Comparison of ENCODE assay signal across 22 cellular contexts in the genomic region with DNA sequence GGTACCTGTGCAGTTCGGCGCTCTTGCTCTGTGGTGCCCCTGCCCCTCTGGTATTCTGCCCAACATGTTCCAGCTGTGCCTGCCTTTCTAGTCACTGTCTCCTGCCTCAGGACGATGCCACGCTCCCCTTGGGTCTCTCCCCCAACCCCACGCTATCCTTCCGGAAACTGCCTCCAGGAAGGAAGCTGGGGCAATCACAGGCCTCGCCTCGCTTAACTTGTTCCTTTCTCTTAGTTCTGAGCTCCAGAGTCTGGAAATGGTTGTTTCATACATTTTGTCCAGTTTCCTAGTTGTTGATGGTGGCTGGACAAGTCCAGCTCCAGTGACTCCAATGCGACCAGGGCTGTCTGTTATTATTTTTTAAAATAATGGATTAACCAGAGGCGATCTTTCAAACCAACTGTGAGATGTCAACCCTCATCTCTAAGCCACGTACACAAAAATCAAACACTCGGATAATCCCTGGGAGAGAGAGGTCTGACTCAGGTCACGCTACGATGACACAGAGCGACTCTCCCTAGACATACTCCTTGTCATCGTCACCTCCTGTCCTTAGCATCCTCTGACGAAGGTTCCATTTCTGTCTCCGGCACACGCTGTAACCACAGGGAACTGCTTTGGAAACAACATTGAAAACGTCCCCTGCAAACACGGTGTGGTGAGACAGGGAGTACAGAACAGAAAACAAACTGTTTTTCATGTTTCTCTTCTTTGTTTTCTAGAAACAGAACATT.
DNase-seq lines count a peak whose midpoint lies in the region; ATAC-seq, FAIRE-seq and TF ChIP-seq lines count a peak whose summit lies in the region.
"Had no signal": no experiment of that assay in that cellular context is flagged by ENCODE, and none has a peak within 500 bp of the region (broad histone marks: within the 10 kb centered on the region; RNA-seq: fewer than 3 reads in every experiment).

No MANE protein-coding gene starts in this region.

- H3K27me3 ChIP-seq in HepG2 (ENCODE audit: control insufficient read depth in 1 of 2, insufficient read depth in 2 of 2, low read length in 2 of 2) (peaks cover under 1 to 4% of the 10 kb centered on the region in 2 experiments; a peak in 2 of 5 replicates), right lobe of liver (no peaks in the 10 kb centered on the region), esophagus muscularis mucosa (no peaks in the 10 kb centered on the region), neural progenitor cell (no peaks in the 10 kb centered on the region)

- peaks cover 6% of the 10 kb centered on the region for H3K36me3 Mint-ChIP-seq in neural progenitor cell
- peaks cover 4 to 13% (median 6%) of the 10 kb centered on the region in 3 donors for H3K36me3 Mint-ChIP-seq in immature natural killer cell
- H3K36me3 Mint-ChIP-seq: CD14-positive monocyte had no signal

- H3K79me2 ChIP-seq in HepG2 (ENCODE audit: insufficient read depth, low read length) = no peaks in the 10 kb centered on the region
- no peaks in the 10 kb centered on the region for H3K79me2 ChIP-seq in neural progenitor cell (ENCODE audit: low read depth)

- H3K4me1 ChIP-seq in HepG2 (ENCODE audit: insufficient read depth, low read length) (no peaks in the 10 kb centered on the region; the same call in 1 of the 2 replicates), right lobe of liver (no peaks in the 10 kb centered on the region), esophagus muscularis mucosa (peaks cover 4 to 28% (median 24%) of the 10 kb centered on the region in 4 donors), neural progenitor cell (no peaks in the 10 kb centered on the region)

- H3K4me3 Mint-ChIP-seq in neural progenitor cell (no peak overlapping the region), immature natural killer cell (no peak overlapping the region)
- H3K4me3 Mint-ChIP-seq: CD14-positive monocyte had no signal

- H2AFZ ChIP-seq in HepG2 (ENCODE audit: low read length) = no peak overlapping the region
- no peak overlapping the region for H2AFZ ChIP-seq in neural progenitor cell (replicated peaks)
- H2AFZ ChIP-seq: PC-9 had no signal

- H3K9me3 ChIP-seq in HepG2 (ENCODE audit: low read length) = peaks cover 13% of the 10 kb centered on the region
- peaks cover 0 to 6% (median 0%) of the 10 kb centered on the region in 4 donors for H3K9me3 ChIP-seq in right lobe of liver
- H3K9me3 ChIP-seq in esophagus muscularis mucosa = peaks cover 0 to 20% (median 8%) of the 10 kb centered on the region in 4 donors
- H3K9me3 ChIP-seq in neural progenitor cell (ENCODE audit: low read depth) = no peaks in the 10 kb centered on the region

- H3K4me2 ChIP-seq in HepG2 (ENCODE audit: low read depth, low read length) (no peak overlapping the region), neural progenitor cell (no peak overlapping the region)
- H3K4me2 ChIP-seq: KMS-11, PC-9 had no signal

- H3K9ac ChIP-seq in HepG2 (ENCODE audit: insufficient read depth, low read depth, low read length) (no peak overlapping the region), neural progenitor cell (no peak overlapping the region)
- H3K9ac ChIP-seq: KMS-11 had no signal

- POLR2A ChIA-PET in HepG2 (lab: Yijun Ruan, JAX) = no interaction called here

- DNase-seq in HepG2 (ENCODE audit: low spot score) (no peak), right lobe of liver (no peak), esophagus muscularis mucosa (ENCODE audit: extremely low spot score) (no peak), neural progenitor cell (ENCODE audit: low spot score) (no peak), OCI-M2 (lab: John Stamatoyannopoulos, UW; ENCODE audit: unreplicated experiment) (no peak), immature natural killer cell (no peak)
- DNase-seq: COR-L47; NCI-H1092 treated with DMSO at 0.1 percent for 48 hours; NCI-H1694; NCI-H345; NCI-H69; NK-92 treated with Interleukin-12 subunit alpha and Interleukin-12 subunit beta, amount 100 ng/mL, for 24 hours; PC-9; SHP77 had no signal

- H3K27ac Mint-ChIP-seq in neural progenitor cell (peak overlapping the region; percentile 85), immature natural killer cell (no peak overlapping the region)

- H3K4me1 Mint-ChIP-seq in neural progenitor cell = peaks cover 9% of the 10 kb centered on the region
- H3K4me1 Mint-ChIP-seq in immature natural killer cell = no peaks in the 10 kb centered on the region

- CTCF ChIA-PET in HepG2 (lab: Yijun Ruan, JAX; ENCODE audit: low intra/inter-chr PET ratio, low total read pairs) = no interaction called here

- no peak overlapping the region for H3K4me3 ChIP-seq in HepG2 (replicated peaks in 1 of 3; ENCODE audit: insufficient read depth in 1 of 3, low read depth in 2 of 3, low read length in 3 of 3)
- no peak overlapping the region for H3K4me3 ChIP-seq in right lobe of liver
- H3K4me3 ChIP-seq in esophagus muscularis mucosa = no peak overlapping the region
- no peak overlapping the region for H3K4me3 ChIP-seq in neural progenitor cell
- H3K4me3 ChIP-seq: GM12878, PC-9 had no signal

- 48% methylated on average over 21 of the region's 21 CpGs for WGBS in HepG2 (ENCODE audit: low lambda C conversion rate)
- 84% methylated on average over 19 of the region's 21 CpGs for whole genome bisulfite sequencing in right lobe of liver (ENCODE audit: insufficient coverage, low coverage, low lambda C conversion rate, missing lambda C conversion rate)
- 77% methylated on average over 21 of the region's 21 CpGs for WGBS in esophagus muscularis mucosa

- FAIRE-seq in HepG2 (lab: Jason Lieb, UNC) = no peak
- FAIRE-seq: A204.1, GM12878, GM18507 had no signal

- ATAC-seq in HepG2 (no peak), right lobe of liver (no peak), HG02798 (IDR thresholded peaks at IDR 0.05; ENCODE audit: poor library complexity, unreplicated experiment) (no peak), HG03139 (IDR thresholded peaks at IDR 0.05; ENCODE audit: unreplicated experiment) (no peak)
- ATAC-seq: GM12878 had no signal

- H3F3A ChIP-seq in neural progenitor cell (ENCODE audit: low read depth) = peaks cover 4% of the 10 kb centered on the region

- H3K27ac ChIP-seq in HepG2 (ENCODE audit: extremely low read length, insufficient read depth, low read length) (no peak overlapping the region), right lobe of liver (no peak overlapping the region), esophagus muscularis mucosa (replicated peaks in 1 of 4) (peak overlapping the region; percentile 16 to 62 (median 38)), neural progenitor cell (no peak overlapping the region)
- H3K27ac ChIP-seq: HL-60, KMS-11, PC-9 had no signal

- H3K27me3 Mint-ChIP-seq in neural progenitor cell (ENCODE audit: insufficient read depth, low read depth) (peaks cover 16% of the 10 kb centered on the region), immature natural killer cell (ENCODE audit: low read depth in 3 of 3) (peaks cover 0 to 3% (median 2%) of the 10 kb centered on the region in 3 donors)

- in situ Hi-C loops in HepG2 (cut with HindIII; ENCODE audit: extremely low pct_ligation_motif_present, low pct_unique_long_range_greater_than_20kb) = no loop called here

- H4K20me1 ChIP-seq in HepG2 (ENCODE audit: insufficient read depth, low read length) (no peaks in the 10 kb centered on the region), neural progenitor cell (ENCODE audit: low read depth) (no peaks in the 10 kb centered on the region)

- H3K9me3 Mint-ChIP-seq in neural progenitor cell (peaks cover 35% of the 10 kb centered on the region), immature natural killer cell (peaks cover 6 to 20% (median 16%) of the 10 kb centered on the region in 6 donors)

- BruUV-seq in HepG2 (replicated peaks; lab: Mats Ljungman, UMichigan) = no TSS peak

- TF ChIP-seq RAD21 in HepG2 (CRISPR knock-in tag; IDR thresholded peaks at IDR 0.05) = no peak

- no peak for TF ChIP-seq EP300 in HepG2 (IDR thresholded peaks at IDR 0.05; ENCODE audit: low read depth in 2 of 2, low read length in 2 of 2)
- no peak for TF ChIP-seq EP300 in HepG2 (CRISPR knock-in tag; IDR thresholded peaks at IDR 0.05; ENCODE audit: borderline replicate concordance)
- peak; percentile 59 for TF ChIP-seq EP300 in esophagus muscularis mucosa (IDR thresholded peaks at IDR 0.05)

- no peaks in the 10 kb centered on the region for H3K36me3 ChIP-seq in HepG2 (replicated peaks in 1 of 2; ENCODE audit: control insufficient read depth in 1 of 2, insufficient read depth in 2 of 2, low read length in 2 of 2)
- H3K36me3 ChIP-seq in right lobe of liver = no peaks in the 10 kb centered on the region
- peaks cover 0 to 11% (median 5%) of the 10 kb centered on the region in 4 donors for H3K36me3 ChIP-seq in esophagus muscularis mucosa
- peaks cover 5% of the 10 kb centered on the region for H3K36me3 ChIP-seq in neural progenitor cell

- TF ChIP-seq POLR2A in HepG2 (IDR thresholded peaks at IDR 0.05; ENCODE audit: insufficient read depth in 1 of 2, low read depth in 2 of 2, low read length in 2 of 2) (no peak), right lobe of liver (IDR thresholded peaks at IDR 0.05) (no peak), esophagus muscularis mucosa (IDR thresholded peaks at IDR 0.05; ENCODE audit: low read depth) (no peak)

- intact Hi-C loops in HepG2 (cut with micrococcal nuclease; ENCODE audit: unreplicated experiment) (no loop called here), right lobe of liver (cut with DNase I) (no loop called here), esophagus muscularis mucosa (cut with DNase I) (no loop called here)

- TF ChIP-seq CTCF in HepG2 (CRISPR knock-in tag; IDR thresholded peaks at IDR 0.05) = no peak
- TF ChIP-seq CTCF in right lobe of liver (IDR thresholded peaks at IDR 0.05) = no peak
- no peak for TF ChIP-seq CTCF in esophagus muscularis mucosa (IDR thresholded peaks at IDR 0.05)
- no peak for TF ChIP-seq CTCF in neural progenitor cell (IDR thresholded peaks at IDR 0.05)

TF ChIP-seq in HepG2, 621 proteins besides CTCF, POLR2A, EP300 and RAD21 (continues in another document):
- TF ChIP-seq ZNF83 (CRISPR knock-in tag; IDR thresholded peaks at IDR 0.05; ENCODE audit: borderline replicate concordance) (no peak), CREB1 (IDR thresholded peaks at IDR 0.05) (peak; percentile 39; the same call in 1 of the 2 replicates), CREB1 (CRISPR knock-in tag; IDR thresholded peaks at IDR 0.05) (no peak), TAF1 (CRISPR knock-in tag; IDR thresholded peaks at IDR 0.05) (no peak)
- TF ChIP-seq, protein P1, sequence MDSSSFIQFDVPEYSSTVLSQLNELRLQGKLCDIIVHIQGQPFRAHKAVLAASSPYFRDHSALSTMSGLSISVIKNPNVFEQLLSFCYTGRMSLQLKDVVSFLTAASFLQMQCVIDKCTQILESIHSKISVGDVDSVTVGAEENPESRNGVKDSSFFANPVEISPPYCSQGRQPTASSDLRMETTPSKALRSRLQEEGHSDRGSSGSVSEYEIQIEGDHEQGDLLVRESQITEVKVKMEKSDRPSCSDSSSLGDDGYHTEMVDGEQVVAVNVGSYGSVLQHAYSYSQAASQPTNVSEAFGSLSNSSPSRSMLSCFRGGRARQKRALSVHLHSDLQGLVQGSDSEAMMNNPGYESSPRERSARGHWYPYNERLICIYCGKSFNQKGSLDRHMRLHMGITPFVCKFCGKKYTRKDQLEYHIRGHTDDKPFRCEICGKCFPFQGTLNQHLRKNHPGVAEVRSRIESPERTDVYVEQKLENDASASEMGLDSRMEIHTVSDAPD (CRISPR knock-in tag; IDR thresholded peaks at IDR 0.05) = no peak

Comparison
In these comparisons a context has a peak if more than half of its experiments do, and no peak if none do; other contexts are left out.
1. H3K27ac ChIP-seq: peak in esophagus muscularis mucosa (4 of 4); none in HepG2 (single experiment), right lobe of liver (0 of 3) and neural progenitor cell (single experiment).